Comparison of ENCODE assay signal across 15 cellular contexts in genomic region chr3:177770821-177771220, GRCh38.
A peak's percentile ranks its signal among the peaks of the same experiment; 100 is the strongest.
DNase-seq lines count a peak whose midpoint lies in the region; ATAC-seq and TF ChIP-seq lines count a peak whose summit lies in the region.
"Had no signal": no experiment of that assay in that cellular context is flagged by ENCODE, and none has a peak within 500 bp of the region (broad histone marks: within the 10 kb centered on the region; RNA-seq: fewer than 3 reads in every experiment).

No MANE protein-coding gene starts in this region.

- no peak overlapping the region for H3K27ac Mint-ChIP-seq in activated naive CD8-positive, alpha-beta T cell treated with anti-CD3 and anti-CD28 coated beads, Interleukin-2, amount 50 U/mL, for 24 hours
- H3K27ac Mint-ChIP-seq: activated CD8-positive, alpha-beta T cell treated with anti-CD3 and anti-CD28 coated beads, Interleukin-2, amount 10 ng/mL, durations not matched to agents 7 days and 5 days; CD4-positive, alpha-beta memory T cell had no signal

- H3K4me2 ChIP-seq in mammary epithelial cell (ENCODE audit: insufficient read depth, low read depth, low read length): peak overlapping the region; percentile 11

- no peak for TF ChIP-seq POLR2A in uterus (IDR thresholded peaks at IDR 0.05)

- intact Hi-C loops in mammary epithelial cell (cut with micrococcal nuclease) (no loop called here), left lung (cut with DNase I) (no loop called here), uterus (cut with DNase I; ENCODE audit: low total_unique reads) (no loop called here)

- no peaks in the 10 kb centered on the region for H3K79me2 ChIP-seq in mammary epithelial cell (ENCODE audit: insufficient read depth, low read length)

- dilution Hi-C loops in mammary epithelial cell (cut with HindIII; ENCODE audit: low sequenced_read_pairs): no loop called here

- CTCF ChIA-PET in mammary epithelial cell (lab: Charles Lee; ENCODE audit: low non-redundant PET): no interaction called here

- no peak; the same call in 1 of the 2 replicates for TF ChIP-seq RAD21 in Ishikawa (IDR thresholded peaks at IDR 0.05; ENCODE audit: low read depth)

- H3K4me1 Mint-ChIP-seq in activated naive CD8-positive, alpha-beta T cell treated with anti-CD3 and anti-CD28 coated beads, Interleukin-2, amount 50 U/mL, for 24 hours: peaks cover 2% of the 10 kb centered on the region

- peaks cover 14% of the 10 kb centered on the region for H3K9me3 Mint-ChIP-seq in activated naive CD8-positive, alpha-beta T cell treated with anti-CD3 and anti-CD28 coated beads, Interleukin-2, amount 50 U/mL, for 24 hours

- H3K36me3 ChIP-seq in mammary epithelial cell (ENCODE audit: insufficient read depth, low read length) (no peaks in the 10 kb centered on the region), left lung (no peaks in the 10 kb centered on the region), uterus (no peaks in the 10 kb centered on the region)

- H3K27ac ChIP-seq in mammary epithelial cell (ENCODE audit: insufficient read depth, low read depth, low read length): peak overlapping the region; percentile 9
- H3K27ac ChIP-seq in left lung: no peak overlapping the region
- H3K27ac ChIP-seq in uterus: peak overlapping the region; percentile 48 to 76

- no peak overlapping the region for H3K9ac ChIP-seq in mammary epithelial cell (ENCODE audit: insufficient read depth, low read length)

- in situ Hi-C loops in mammary epithelial cell (cut with MboI; ENCODE audit: low sequenced_read_pairs in 2 of 2): no loop called here

- peak overlapping the region; percentile 58 for H2AFZ ChIP-seq in mammary epithelial cell (ENCODE audit: low read depth, low read length)

- H3K4me3 Mint-ChIP-seq in activated naive CD8-positive, alpha-beta T cell treated with anti-CD3 and anti-CD28 coated beads, Interleukin-2, amount 50 U/mL, for 24 hours: no peak overlapping the region
- H3K4me3 Mint-ChIP-seq: activated CD8-positive, alpha-beta T cell treated with anti-CD3 and anti-CD28 coated beads, Interleukin-2, amount 10 ng/mL, durations not matched to agents 7 days and 5 days; CD4-positive, alpha-beta memory T cell had no signal

- no TSS peak for BruUV-seq in mammary epithelial cell (replicated peaks; lab: Mats Ljungman, UMichigan)

- ATAC-seq in left lung (peak; percentile 33), HG02938 (IDR thresholded peaks at IDR 0.05; ENCODE audit: unreplicated experiment) (no peak)
- no peak for ATAC-seq in activated naive CD8-positive, alpha-beta T cell treated with anti-CD3 and anti-CD28 coated beads, Interleukin-2, amount 50 U/mL, for 24 hours
- ATAC-seq: activated CD8-positive, alpha-beta T cell treated with anti-CD3 and anti-CD28 coated beads, Interleukin-2, amount 10 ng/mL, durations not matched to agents 7 days and 5 days; K562 had no signal

- peaks cover 2% of the 10 kb centered on the region for H3K9me3 ChIP-seq in mammary epithelial cell (replicated peaks; ENCODE audit: insufficient read depth, low read length)
- H3K9me3 ChIP-seq in left lung: peaks cover 0 to 14% of the 10 kb centered on the region in 2 donors
- H3K9me3 ChIP-seq in uterus: no peaks in the 10 kb centered on the region

- no peaks in the 10 kb centered on the region for H4K20me1 ChIP-seq in mammary epithelial cell (ENCODE audit: insufficient read depth, low read length)

- H3K36me3 Mint-ChIP-seq in activated naive CD8-positive, alpha-beta T cell treated with anti-CD3 and anti-CD28 coated beads, Interleukin-2, amount 50 U/mL, for 24 hours (ENCODE audit: low read depth): peaks cover 2% of the 10 kb centered on the region

- TF ChIP-seq EP300 in Ishikawa (IDR thresholded peaks at IDR 0.05; ENCODE audit: borderline replicate concordance): peak; percentile 65; the same call in 1 of the 2 replicates

- DNase-seq in mammary epithelial cell (peak; percentile 50), left lung (no peak), uterus (no peak), DMS 273 (lab: John Stamatoyannopoulos, UW; ENCODE audit: unreplicated experiment) (no peak)
- DNase-seq in activated naive CD8-positive, alpha-beta T cell treated with anti-CD3 and anti-CD28 coated beads, Interleukin-2, amount 50 U/mL, for 24 hours: no peak
- DNase-seq: activated CD8-positive, alpha-beta T cell treated with anti-CD3 and anti-CD28 coated beads, Interleukin-2, amount 10 ng/mL, durations not matched to agents 7 days and 5 days; activated naive CD4-positive, alpha-beta T cell; CD4-positive, alpha-beta memory T cell; GF-D8; NCI-H1694; retina; stimulated activated naive CD4-positive, alpha-beta T cell treated with Interleukin-2 at 50 U/mL for 16 hours had no signal

- TF ChIP-seq CTCF in mammary epithelial cell (conservative IDR thresholded peaks at IDR 0.05 in 1 of 2, IDR thresholded peaks at IDR 0.05 in 1 of 2; ENCODE audit: extremely low read depth in 1 of 2, insufficient read depth in 1 of 2, low read depth in 1 of 2, low read length in 2 of 2): no peak
- TF ChIP-seq CTCF in left lung (IDR thresholded peaks at IDR 0.05): no peak
- TF ChIP-seq CTCF in uterus (IDR thresholded peaks at IDR 0.05): no peak

- H3K27me3 Mint-ChIP-seq in activated naive CD8-positive, alpha-beta T cell treated with anti-CD3 and anti-CD28 coated beads, Interleukin-2, amount 50 U/mL, for 24 hours: no peaks in the 10 kb centered on the region

- no peak overlapping the region for H3K4me3 ChIP-seq in mammary epithelial cell (replicated peaks in 1 of 3; ENCODE audit: insufficient read depth in 1 of 3, low read depth in 2 of 3, low read length in 3 of 3)
- no peak overlapping the region for H3K4me3 ChIP-seq in left lung
- H3K4me3 ChIP-seq in uterus: no peak overlapping the region
- H3K4me3 ChIP-seq: K562 had no signal

- H3K27me3 ChIP-seq in mammary epithelial cell (ENCODE audit: insufficient read depth, low read length) (no peaks in the 10 kb centered on the region), left lung (no peaks in the 10 kb centered on the region), uterus (no peaks in the 10 kb centered on the region)

- peaks cover 25% of the 10 kb centered on the region for H3K4me1 ChIP-seq in mammary epithelial cell (ENCODE audit: insufficient read depth, low read length)
- peaks cover 0 to 21% of the 10 kb centered on the region in 2 donors for H3K4me1 ChIP-seq in left lung
- peaks cover 7 to 10% of the 10 kb centered on the region in 2 donors for H3K4me1 ChIP-seq in uterus

- WGBS in mammary epithelial cell (ENCODE audit: low coverage, missing lambda C conversion rate): 0% methylated on average over 1 of the region's 1 CpG

TF ChIP-seq in Ishikawa, 13 proteins besides CTCF, POLR2A, EP300 and RAD21:
- TF ChIP-seq EGR1 (IDR thresholded peaks at IDR 0.05) (no peak), TEAD4 (IDR thresholded peaks at IDR 0.05) (peak; percentile 81), NFIC (IDR thresholded peaks at IDR 0.05) (peak; percentile 76), TCF12 (IDR thresholded peaks at IDR 0.05; ENCODE audit: low read depth) (peak; percentile 44; the same call in 1 of the 2 replicates), FOXM1 (IDR thresholded peaks at IDR 0.05; ENCODE audit: borderline replicate concordance, low read depth) (peak; percentile 53), ZBTB7A (IDR thresholded peaks at IDR 0.05; ENCODE audit: low read depth) (no peak), CREB1 (IDR thresholded peaks at IDR 0.05; ENCODE audit: low read depth) (no peak), CEBPB (IDR thresholded peaks at IDR 0.05) (no peak)
- TF ChIP-seq, protein P1, sequence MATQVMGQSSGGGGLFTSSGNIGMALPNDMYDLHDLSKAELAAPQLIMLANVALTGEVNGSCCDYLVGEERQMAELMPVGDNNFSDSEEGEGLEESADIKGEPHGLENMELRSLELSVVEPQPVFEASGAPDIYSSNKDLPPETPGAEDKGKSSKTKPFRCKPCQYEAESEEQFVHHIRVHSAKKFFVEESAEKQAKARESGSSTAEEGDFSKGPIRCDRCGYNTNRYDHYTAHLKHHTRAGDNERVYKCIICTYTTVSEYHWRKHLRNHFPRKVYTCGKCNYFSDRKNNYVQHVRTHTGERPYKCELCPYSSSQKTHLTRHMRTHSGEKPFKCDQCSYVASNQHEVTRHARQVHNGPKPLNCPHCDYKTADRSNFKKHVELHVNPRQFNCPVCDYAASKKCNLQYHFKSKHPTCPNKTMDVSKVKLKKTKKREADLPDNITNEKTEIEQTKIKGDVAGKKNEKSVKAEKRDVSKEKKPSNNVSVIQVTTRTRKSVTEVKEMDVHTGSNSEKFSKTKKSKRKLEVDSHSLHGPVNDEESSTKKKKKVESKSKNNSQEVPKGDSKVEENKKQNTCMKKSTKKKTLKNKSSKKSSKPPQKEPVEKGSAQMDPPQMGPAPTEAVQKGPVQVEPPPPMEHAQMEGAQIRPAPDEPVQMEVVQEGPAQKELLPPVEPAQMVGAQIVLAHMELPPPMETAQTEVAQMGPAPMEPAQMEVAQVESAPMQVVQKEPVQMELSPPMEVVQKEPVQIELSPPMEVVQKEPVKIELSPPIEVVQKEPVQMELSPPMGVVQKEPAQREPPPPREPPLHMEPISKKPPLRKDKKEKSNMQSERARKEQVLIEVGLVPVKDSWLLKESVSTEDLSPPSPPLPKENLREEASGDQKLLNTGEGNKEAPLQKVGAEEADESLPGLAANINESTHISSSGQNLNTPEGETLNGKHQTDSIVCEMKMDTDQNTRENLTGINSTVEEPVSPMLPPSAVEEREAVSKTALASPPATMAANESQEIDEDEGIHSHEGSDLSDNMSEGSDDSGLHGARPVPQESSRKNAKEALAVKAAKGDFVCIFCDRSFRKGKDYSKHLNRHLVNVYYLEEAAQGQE (IDR thresholded peaks at IDR 0.05; ENCODE audit: low read depth): no peak
- TF ChIP-seq, protein P2, sequence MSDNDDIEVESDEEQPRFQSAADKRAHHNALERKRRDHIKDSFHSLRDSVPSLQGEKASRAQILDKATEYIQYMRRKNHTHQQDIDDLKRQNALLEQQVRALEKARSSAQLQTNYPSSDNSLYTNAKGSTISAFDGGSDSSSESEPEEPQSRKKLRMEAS (IDR thresholded peaks at IDR 0.05): no peak

Comparison
In these comparisons a context has a peak if more than half of its experiments do, and no peak if none do; other contexts are left out.
1. H3K27ac ChIP-seq: peak in mammary epithelial cell (single experiment) and uterus (2 of 2); none in left lung (0 of 2).